In the genomic region with DNA sequence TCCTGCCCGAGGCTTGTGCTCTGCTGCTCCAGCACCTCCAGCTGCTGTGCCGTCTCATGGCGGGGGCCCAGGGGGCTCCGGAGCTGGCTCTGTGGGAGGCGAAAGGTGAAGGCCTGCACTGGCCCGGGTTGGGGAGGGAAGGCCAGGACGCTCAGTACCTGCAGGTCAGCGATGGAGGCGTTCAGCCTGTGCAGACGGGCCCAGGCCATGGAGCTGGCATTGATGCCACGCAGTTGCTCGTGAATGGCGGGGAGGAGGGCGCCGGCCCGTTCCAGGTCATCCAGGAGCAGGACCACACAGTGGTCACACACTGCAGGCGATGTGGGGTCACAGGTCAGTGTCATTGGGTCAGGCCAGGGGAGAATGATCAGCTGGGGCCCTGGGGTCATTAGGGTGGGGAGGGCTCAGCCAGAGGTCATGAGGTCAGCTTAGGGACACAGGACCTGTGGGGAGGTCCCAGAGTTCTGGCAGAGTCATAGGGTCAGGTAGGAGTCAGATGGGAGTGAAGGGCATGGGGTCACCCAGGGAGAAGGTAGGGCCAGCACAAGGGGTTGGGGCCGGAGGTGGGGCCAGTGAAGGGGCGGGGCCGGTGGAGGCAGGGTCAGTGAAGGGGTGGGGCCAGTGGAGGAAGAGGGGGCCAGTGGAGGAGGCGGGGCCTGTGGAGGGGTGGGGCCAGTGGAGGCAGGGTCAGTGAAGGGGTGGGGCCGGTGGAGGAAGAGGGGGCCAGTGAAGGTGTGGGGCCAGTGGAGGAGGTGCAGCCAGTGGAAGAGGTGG, we compare ENCODE assay signal across 10 cellular contexts. TPM values are rescaled to one million over a fixed set of nuclear protein-coding genes. Genes with fewer than 3 reads are reported as not detected.
DNase-seq lines count a peak whose midpoint lies in the region; ATAC-seq and TF ChIP-seq lines count a peak whose summit lies in the region.
"Had no signal": no experiment of that assay in that cellular context is flagged by ENCODE, and none has a peak within 500 bp of the region (broad histone marks: within the 10 kb centered on the region; RNA-seq: fewer than 3 reads in every experiment).

No MANE protein-coding gene starts in this region.

- no peaks in the 10 kb centered on the region for H3K4me1 ChIP-seq in colonic mucosa
- H3K4me1 ChIP-seq in naive thymus-derived CD4-positive, alpha-beta T cell (ENCODE audit: control insufficient read depth in 2 of 2, insufficient read depth in 2 of 2, low read length in 2 of 2): no peaks in the 10 kb centered on the region

- POLR2A ChIA-PET in naive thymus-derived CD4-positive, alpha-beta T cell (lab: Charles Lee): no interaction called here

- H3K9me3 Mint-ChIP-seq in naive thymus-derived CD4-positive, alpha-beta T cell: peaks cover 0 to under 1% (median 0%) of the 10 kb centered on the region in 11 donors

- no peak overlapping the region for H3K27ac ChIP-seq in colonic mucosa
- H3K27ac ChIP-seq in naive thymus-derived CD4-positive, alpha-beta T cell (ENCODE audit: low read depth, low read length): no peak overlapping the region

- no peak for TF ChIP-seq CTCF in colonic mucosa (IDR thresholded peaks at IDR 0.05)

- peak; percentile 16 for ATAC-seq in naive thymus-derived CD4-positive, alpha-beta T cell
- ATAC-seq in GM21515 (IDR thresholded peaks at IDR 0.05; ENCODE audit: unreplicated experiment): no peak

- no peaks in the 10 kb centered on the region for H3K9me3 ChIP-seq in colonic mucosa
- no peaks in the 10 kb centered on the region for H3K9me3 ChIP-seq in naive thymus-derived CD4-positive, alpha-beta T cell (ENCODE audit: control insufficient read depth in 2 of 3, low read length in 3 of 3)

- no peak overlapping the region for H3K4me3 ChIP-seq in colonic mucosa
- H3K4me3 ChIP-seq in naive thymus-derived CD4-positive, alpha-beta T cell (ENCODE audit: low read length): no peak overlapping the region

- no peaks in the 10 kb centered on the region for H3K27me3 ChIP-seq in colonic mucosa
- H3K27me3 ChIP-seq in naive thymus-derived CD4-positive, alpha-beta T cell (ENCODE audit: control insufficient read depth in 2 of 2, insufficient read depth in 2 of 2, low read length in 2 of 2): no peaks in the 10 kb centered on the region

- peaks cover 0 to 6% (median 0%) of the 10 kb centered on the region in 7 donors for H3K4me1 Mint-ChIP-seq in naive thymus-derived CD4-positive, alpha-beta T cell

- H3K9ac ChIP-seq in colonic mucosa (ENCODE audit: low read depth in 2 of 2, low read length in 2 of 2): no peak overlapping the region

- no peaks in the 10 kb centered on the region for H3K36me3 Mint-ChIP-seq in naive thymus-derived CD4-positive, alpha-beta T cell

- H3K27ac Mint-ChIP-seq in naive thymus-derived CD4-positive, alpha-beta T cell: peak overlapping the region in 1 of 9 donors; percentile 78

- H3K36me3 ChIP-seq in colonic mucosa: no peaks in the 10 kb centered on the region
- H3K36me3 ChIP-seq in naive thymus-derived CD4-positive, alpha-beta T cell (ENCODE audit: control insufficient read depth in 2 of 3, insufficient read depth in 3 of 3, low read length in 3 of 3): no peaks in the 10 kb centered on the region

- CTCF ChIA-PET in naive thymus-derived CD4-positive, alpha-beta T cell (lab: Charles Lee): no interaction called here

- DNase-seq in NCI-H2196 (lab: John Stamatoyannopoulos, UW; ENCODE audit: unreplicated experiment): peak; percentile 44
- DNase-seq in NCI-H2196 treated with DMSO at 0.1 percent for 48 hours (lab: John Stamatoyannopoulos, UW; ENCODE audit: unreplicated experiment): no peak
- peak; percentile 47 for DNase-seq in NCI-H460 (ENCODE audit: extremely low read depth, low read depth)
- DNase-seq in colonic mucosa: peak; percentile 25
- no peak for DNase-seq in naive thymus-derived CD4-positive, alpha-beta T cell
- DNase-seq in NCI-H748 treated with DMSO at 0.1 percent for 48 hours (lab: John Stamatoyannopoulos, UW): no peak
- no peak for DNase-seq in superior temporal gyrus (ENCODE audit: extremely low spot score)
- DNase-seq: naive B cell, NCI-H446 treated with DMSO at 0.1 percent for 48 hours had no signal

- intact Hi-C loops in colonic mucosa (cut with DNase I): no loop called here
- intact Hi-C loops in naive thymus-derived CD4-positive, alpha-beta T cell (cut with micrococcal nuclease): no loop called here

- H3K27me3 Mint-ChIP-seq in naive thymus-derived CD4-positive, alpha-beta T cell: no peaks in the 10 kb centered on the region
- H3K27me3 Mint-ChIP-seq: naive B cell had no signal

- H3K4me3 Mint-ChIP-seq in naive thymus-derived CD4-positive, alpha-beta T cell: no peak overlapping the region

RNA-seq across cellular contexts. Expression of a gene that starts 18.0 kb away (rescaled TPM):
- 142 and 176 TPM in 2 replicates for total RNA-seq in NCI-H460 (2014; rRNA removed; shearing (Covaris generic))
- 281 and 296 TPM in 2 replicates for polyA plus RNA-seq in NCI-H460 (2014; cell fraction: nucleus; rRNA removed)
- total RNA-seq in colonic mucosa: 100 to 1,000 TPM in 1 of 2 donors, 10 to 100 TPM in 1; 70.5 to 109 TPM
- total RNA-seq in naive thymus-derived CD4-positive, alpha-beta T cell: 100 to 1,000 TPM in 1 of 5 experiments, 10 to 100 TPM in 4; 51.3 to 117 (median 55.0) TPM
- 10 to 100 TPM; 73.7 to 99.9 TPM for polyA plus RNA-seq in naive thymus-derived CD4-positive, alpha-beta T cell

RNA-seq across cellular contexts. Expression of a gene that starts 46.3 kb away (rescaled TPM):
- 169 and 171 TPM in 2 replicates for total RNA-seq in NCI-H460 (2014; rRNA removed; shearing (Covaris generic))
- 606 and 655 TPM in 2 replicates for polyA plus RNA-seq in NCI-H460 (2014; cell fraction: nucleus; rRNA removed)
- total RNA-seq in colonic mucosa: 10 to 100 TPM; 32.5 to 35.5 TPM
- total RNA-seq in naive thymus-derived CD4-positive, alpha-beta T cell: 1 to 10 TPM in 1 of 5 experiments, under 1 TPM in 4; 0.05 to 1.3 (median 0.57) TPM
- polyA plus RNA-seq in naive thymus-derived CD4-positive, alpha-beta T cell: not detected

Comparison
In these comparisons a context has a peak if more than half of its experiments do, and no peak if none do; other contexts are left out.
1. DNase-seq: peak in NCI-H2196 (single experiment), NCI-H460 (single experiment) and colonic mucosa (single experiment); none in NCI-H2196 treated with DMSO at 0.1 percent for 48 hours (single experiment), naive thymus-derived CD4-positive, alpha-beta T cell (0 of 9), NCI-H748 treated with DMSO at 0.1 percent for 48 hours (single experiment) and superior temporal gyrus (single experiment).
2. RNA of a gene that starts 46.3 kb away (total RNA-seq): 169 to 171 TPM in NCI-H460 and 32.5 to 35.5 TPM in colonic mucosa; 0.05 to 1.3 TPM in naive thymus-derived CD4-positive, alpha-beta T cell; every median in the first group is over 10 times any median in the second.